ENCODE assay signal across 8 cellular contexts in genomic region chr10:86389441-86390193, GRCh38. TPM values are rescaled to one million over a fixed set of nuclear protein-coding genes. Genes with fewer than 3 reads are reported as not detected.
A peak's percentile ranks its signal among the peaks of the same experiment; 100 is the strongest.
DNase-seq lines count a peak whose midpoint lies in the region; ATAC-seq and TF ChIP-seq lines count a peak whose summit lies in the region.

No MANE protein-coding gene starts in this region.

- no peaks in the 10 kb centered on the region for H3K36me3 ChIP-seq in CD8-positive, alpha-beta T cell (ENCODE audit: insufficient read depth, low read length)
- H3K36me3 ChIP-seq in body of pancreas (replicated peaks in 1 of 2; ENCODE audit: insufficient read depth in 1 of 2, low read depth in 2 of 2): no peaks in the 10 kb centered on the region
- no peaks in the 10 kb centered on the region for H3K36me3 ChIP-seq in PC-3 (ENCODE audit: low read depth, low read length)

- peaks cover 11% of the 10 kb centered on the region for H3K4me1 Mint-ChIP-seq in CD8-positive, alpha-beta T cell (ENCODE audit: low read depth)

- H3K27me3 ChIP-seq in CD8-positive, alpha-beta T cell (ENCODE audit: insufficient read depth, low read length): no peaks in the 10 kb centered on the region
- H3K27me3 ChIP-seq in body of pancreas (no peaks in the 10 kb centered on the region), PC-3 (ENCODE audit: low read length) (0 out of 2 replicates have a peak, but pooled peaks cover 5% of the 10 kb centered on the region)

- H3K9me3 Mint-ChIP-seq in CD8-positive, alpha-beta T cell: no peaks in the 10 kb centered on the region

- no peak for TF ChIP-seq CTCF in CD8-positive, alpha-beta T cell (IDR thresholded peaks at IDR 0.05)
- TF ChIP-seq CTCF in body of pancreas (IDR thresholded peaks at IDR 0.05) (no peak), PC-3 (conservative IDR thresholded peaks at IDR 0.05; ENCODE audit: low read depth, low read length) (no peak)

- peak; percentile 42 for ATAC-seq in CD8-positive, alpha-beta T cell
- ATAC-seq in GM19328 (IDR thresholded peaks at IDR 0.05; ENCODE audit: unreplicated experiment): peak; percentile 73
- peak; percentile 80 for ATAC-seq in HG03354 (IDR thresholded peaks at IDR 0.05; ENCODE audit: poor library complexity, severe bottlenecking, unreplicated experiment)
- peak; percentile 92 for ATAC-seq in body of pancreas
- ATAC-seq in left lobe of liver: peak; percentile 90
- ATAC-seq in PC-3: no peak

- no peak overlapping the region for H3K27ac ChIP-seq in CD8-positive, alpha-beta T cell (ENCODE audit: low read depth, low read length)
- H3K27ac ChIP-seq in body of pancreas (no peak overlapping the region), PC-3 (ENCODE audit: low read length) (no peak overlapping the region)

- no TSS peak for BruUV-seq in PC-3 (replicated peaks; lab: Mats Ljungman, UMichigan)

- H2AFZ ChIP-seq in PC-3 (ENCODE audit: low read length): no peak overlapping the region

- peak in 1 of 7 experiments; percentile 50 for DNase-seq in CD8-positive, alpha-beta T cell
- DNase-seq in body of pancreas (peak; percentile 69 to 87 (median 75)), left lobe of liver (ENCODE audit: low spot score) (no peak), ureter (ENCODE audit: low spot score) (peak; percentile 54), PC-3 (no peak), COLO668 (lab: John Stamatoyannopoulos, UW; ENCODE audit: unreplicated experiment) (no peak)

- H3K9ac ChIP-seq in PC-3 (ENCODE audit: low read length): no peak overlapping the region

- no peaks in the 10 kb centered on the region for H3K9me2 ChIP-seq in PC-3 (replicated peaks; ENCODE audit: low read length)

- no peaks in the 10 kb centered on the region for H3F3A ChIP-seq in PC-3 (ENCODE audit: low read length, unreplicated experiment)

- H3K9me3 ChIP-seq in CD8-positive, alpha-beta T cell (ENCODE audit: low read length): no peaks in the 10 kb centered on the region
- H3K9me3 ChIP-seq in body of pancreas (no peaks in the 10 kb centered on the region), PC-3 (ENCODE audit: low read length) (no peaks in the 10 kb centered on the region)

- peak in 1 of 3 donors; percentile 26 for TF ChIP-seq POLR2A in body of pancreas (IDR thresholded peaks at IDR 0.05)

- POLR2A ChIA-PET in CD8-positive, alpha-beta T cell (lab: Charles Lee): no interaction called here
- POLR2A ChIA-PET in PC-3 (lab: Charles Lee; ENCODE audit: unreplicated experiment): no interaction called here

- no peaks in the 10 kb centered on the region for H3K4me1 ChIP-seq in CD8-positive, alpha-beta T cell (ENCODE audit: insufficient read depth, low read length)
- peaks cover 11% of the 10 kb centered on the region for H3K4me1 ChIP-seq in body of pancreas
- H3K4me1 ChIP-seq in PC-3 (ENCODE audit: insufficient read depth, low read length): no peaks in the 10 kb centered on the region

- no peak overlapping the region for H3K4me2 ChIP-seq in PC-3 (ENCODE audit: low read length)

- CTCF ChIA-PET in CD8-positive, alpha-beta T cell (lab: Charles Lee): interaction anchor here (1.4 to 1.7 kb wide), 2 partner anchors 306 to 1852 kb away, joined by 3 to 5 read pairs; no protein-coding TSS in a partner anchor
- CTCF ChIA-PET in PC-3 (lab: Charles Lee): no interaction called here

- peak overlapping the region; percentile 57 for H3K27ac Mint-ChIP-seq in CD8-positive, alpha-beta T cell

- peaks cover 24% of the 10 kb centered on the region for H3K27me3 Mint-ChIP-seq in CD8-positive, alpha-beta T cell (ENCODE audit: low read depth)

- no peaks in the 10 kb centered on the region for H4K20me1 ChIP-seq in PC-3 (ENCODE audit: low read length)

- WGBS in body of pancreas, 2 donors: 15 to 37% methylated on average over 31 to 44 of the region's 53 CpGs

- no peaks in the 10 kb centered on the region for H3K79me2 ChIP-seq in PC-3 (ENCODE audit: low read length)

- peak overlapping the region; percentile 57 for H3K4me3 ChIP-seq in CD8-positive, alpha-beta T cell (ENCODE audit: low read depth, low read length)
- H3K4me3 ChIP-seq in body of pancreas: no peak overlapping the region
- no peak overlapping the region for H3K4me3 ChIP-seq in PC-3 (ENCODE audit: low read length)

- H3K4me3 Mint-ChIP-seq in CD8-positive, alpha-beta T cell: peak overlapping the region; percentile 91

- intact Hi-C loops in CD8-positive, alpha-beta T cell (cut with DNase I, micrococcal nuclease): no loop called here
- intact Hi-C loops in body of pancreas (cut with DNase I) (loop anchor here (5.0 kb wide), 1 partner anchor 193 kb away; no protein-coding TSS in a partner anchor), PC-3 (cut with micrococcal nuclease) (no loop called here)

- H3K36me3 Mint-ChIP-seq in CD8-positive, alpha-beta T cell: no peaks in the 10 kb centered on the region

RNA-seq across cellular contexts. Expression of gene GRID1, which starts 23.0 kb away (rescaled TPM):
- not detected for total RNA-seq in CD8-positive, alpha-beta T cell
- total RNA-seq in body of pancreas (1 to 10 TPM; 1.0 to 1.6 TPM), left lobe of liver (0.58 TPM), ureter (2.7 TPM), PC-3 (2014; rRNA removed) (not detected in 2 replicates)

Comparison
In these comparisons a context has a peak if more than half of its experiments do, and no peak if none do; other contexts are left out.
1. DNase-seq: peak in body of pancreas (4 of 4) and ureter (single experiment); none in left lobe of liver (single experiment), PC-3 (single experiment) and COLO668 (single experiment).